10 cellular contexts compared by ENCODE assay signal in genomic region chr15:37016287-37016686, GRCh38.
A peak's percentile ranks its signal among the peaks of the same experiment; 100 is the strongest.
DNase-seq lines count a peak whose midpoint lies in the region; ATAC-seq, FAIRE-seq and TF ChIP-seq lines count a peak whose summit lies in the region.
"Had no signal": no experiment of that assay in that cellular context is flagged by ENCODE, and none has a peak within 500 bp of the region (broad histone marks: within the 10 kb centered on the region; RNA-seq: fewer than 3 reads in every experiment).

No MANE protein-coding gene starts in this region.

- no peak for FAIRE-seq in bronchial epithelial cell (lab: Jason Lieb, UNC)
- FAIRE-seq: GM18507 had no signal

- H3K27me3 ChIP-seq in bronchial epithelial cell (ENCODE audit: control insufficient read depth, insufficient read depth, low read length) (no peaks in the 10 kb centered on the region), right cardiac atrium (ENCODE audit: control insufficient read depth, insufficient read depth) (no peaks in the 10 kb centered on the region), stomach smooth muscle (ENCODE audit: control insufficient read depth in 1 of 2, insufficient read depth in 2 of 2, low read length in 2 of 2) (no peaks in the 10 kb centered on the region)

- ATAC-seq in right cardiac atrium (peak; percentile 42 to 57), GM19328 (IDR thresholded peaks at IDR 0.05; ENCODE audit: unreplicated experiment) (no peak)

- H3K9me3 ChIP-seq in right cardiac atrium (ENCODE audit: control insufficient read depth, low read length) (no peaks in the 10 kb centered on the region), stomach smooth muscle (ENCODE audit: control insufficient read depth in 2 of 2, low read length in 2 of 2) (no peaks in the 10 kb centered on the region)

- WGBS in right cardiac atrium, result 38% methylated on average over 7 of the region's 7 CpGs

- intact Hi-C loops in right cardiac atrium (cut with DNase I), result loop anchor here in 1 of 4 donors (10.0 kb wide), 1 partner anchor 79 kb away; no protein-coding TSS in a partner anchor

- H3K27ac ChIP-seq in right cardiac atrium (ENCODE audit: low read length) (peak overlapping the region; percentile 8), stomach smooth muscle (ENCODE audit: low read length) (peak overlapping the region; percentile 77)

- no peaks in the 10 kb centered on the region for H3K4me1 ChIP-seq in right cardiac atrium (ENCODE audit: control insufficient read depth, insufficient read depth, low read length)
- peaks cover 38% of the 10 kb centered on the region for H3K4me1 ChIP-seq in stomach smooth muscle (ENCODE audit: control insufficient read depth, insufficient read depth, low read length)

- H3K4me3 ChIP-seq in bronchial epithelial cell (ENCODE audit: low read depth, low read length) (no peak overlapping the region), right cardiac atrium (ENCODE audit: low read length) (no peak overlapping the region), stomach smooth muscle (ENCODE audit: low read length in 2 of 2) (peak overlapping the region; percentile 1 to 26)

- no peak for TF ChIP-seq CTCF in bronchial epithelial cell (IDR thresholded peaks at IDR 0.05; ENCODE audit: insufficient read depth, low read length, severe bottlenecking)

- no peak for DNase-seq in HEK293T (ENCODE audit: extremely low spot score)
- DNase-seq in bronchial epithelial cell (ENCODE audit: low read depth), result peak; percentile 69
- peak in 1 of 3 donors; percentile 36 for DNase-seq in right cardiac atrium
- no peak for DNase-seq in SHP77 treated with DMSO at 0.1 percent for 48 hours (lab: John Stamatoyannopoulos, UW)
- DNase-seq in activated effector memory CD4-positive, alpha-beta T cell treated with Interleukin-2 at 50 U/mL for 16 hours, result no peak
- DNase-seq in T-helper 1 cell, result no peak
- DNase-seq: stimulated activated CD4-positive, alpha-beta T cell treated with anti-CD3 and anti-CD28 coated beads, Interleukin-1b, Interleukin-23, amount 100 ng/mL, for 48 hours had no signal

- POLR2A ChIA-PET in HEK293T (lab: Yijun Ruan, JAX), result interaction anchor here (0.5 kb wide), 1 partner anchor 85 kb away, joined by 3 read pairs; no protein-coding TSS in a partner anchor

- no peaks in the 10 kb centered on the region for H3K36me3 ChIP-seq in bronchial epithelial cell (ENCODE audit: control insufficient read depth, insufficient read depth, low read length)
- no peaks in the 10 kb centered on the region for H3K36me3 ChIP-seq in stomach smooth muscle (ENCODE audit: control insufficient read depth in 2 of 2, insufficient read depth in 2 of 2, low read length in 2 of 2)

- peak overlapping the region in 1 of 2 donors; percentile 33 for H3K9ac ChIP-seq in stomach smooth muscle (ENCODE audit: low read length in 2 of 2)

- CTCF ChIA-PET in HEK293T (lab: Yijun Ruan, JAX), result interaction anchor here (0.5 kb wide), 1 partner anchor 762 kb away, joined by 3 read pairs; no protein-coding TSS in a partner anchor

TF ChIP-seq in HEK293T, 16 proteins besides CTCF, POLR2A, EP300 and RAD21:
- TF ChIP-seq, protein P1, sequence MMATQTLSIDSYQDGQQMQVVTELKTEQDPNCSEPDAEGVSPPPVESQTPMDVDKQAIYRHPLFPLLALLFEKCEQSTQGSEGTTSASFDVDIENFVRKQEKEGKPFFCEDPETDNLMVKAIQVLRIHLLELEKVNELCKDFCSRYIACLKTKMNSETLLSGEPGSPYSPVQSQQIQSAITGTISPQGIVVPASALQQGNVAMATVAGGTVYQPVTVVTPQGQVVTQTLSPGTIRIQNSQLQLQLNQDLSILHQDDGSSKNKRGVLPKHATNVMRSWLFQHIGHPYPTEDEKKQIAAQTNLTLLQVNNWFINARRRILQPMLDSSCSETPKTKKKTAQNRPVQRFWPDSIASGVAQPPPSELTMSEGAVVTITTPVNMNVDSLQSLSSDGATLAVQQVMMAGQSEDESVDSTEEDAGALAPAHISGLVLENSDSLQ (IDR thresholded peaks at IDR 0.05), result peak; percentile 29; the same call in 1 of the 2 replicates
- TF ChIP-seq TARDBP (IDR thresholded peaks at IDR 0.05) (no peak), L3MBTL2 (conservative IDR thresholded peaks at IDR 0.05) (no peak)

Comparison
In these comparisons a context has a peak if more than half of its experiments do, and no peak if none do; other contexts are left out.
1. H3K4me3 ChIP-seq: peak in stomach smooth muscle (2 of 2); none in bronchial epithelial cell (single experiment) and right cardiac atrium (single experiment).